1 cellular context compared by ENCODE assay signal in the genomic region with DNA sequence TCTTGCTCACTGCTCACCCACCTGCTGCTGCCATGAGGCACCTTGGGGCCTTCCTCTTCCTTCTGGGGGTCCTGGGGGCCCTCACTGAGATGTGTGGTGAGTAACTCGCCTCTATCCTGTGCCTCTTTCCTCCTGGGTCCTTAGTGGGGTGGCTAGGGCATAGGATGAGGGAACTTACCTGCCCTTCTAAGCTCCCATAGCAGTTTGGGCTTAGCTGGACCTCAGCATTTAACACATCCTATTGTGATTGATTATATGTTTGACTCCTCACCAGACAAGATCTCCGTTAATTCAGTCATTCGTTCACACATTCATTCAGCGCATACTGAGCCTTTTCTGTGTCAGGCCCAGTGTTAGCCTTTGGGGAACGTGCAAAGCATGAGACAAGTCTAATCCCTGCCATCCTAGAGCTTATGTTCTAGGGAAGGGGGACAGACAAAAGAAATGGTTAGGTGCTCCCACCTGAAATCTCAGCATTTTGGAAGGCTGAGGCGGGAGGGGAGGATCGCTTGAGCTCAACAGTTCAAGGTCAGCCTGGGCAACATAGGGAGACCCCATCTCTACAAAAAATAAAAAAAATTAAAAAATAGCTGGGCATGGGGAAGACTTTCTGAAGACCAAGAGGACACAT.
TF ChIP-seq lines count a peak whose summit lies in the region.

No MANE protein-coding gene starts in this region.

TF ChIP-seq in H1, 55 proteins besides CTCF, POLR2A, EP300 and RAD21:
- TF ChIP-seq JUN (IDR thresholded peaks at IDR 0.05; ENCODE audit: low read depth, low read length) (no peak), SP4 (IDR thresholded peaks at IDR 0.05; ENCODE audit: low read length) (no peak)
